8 cellular contexts compared by ENCODE assay signal in the genomic region with DNA sequence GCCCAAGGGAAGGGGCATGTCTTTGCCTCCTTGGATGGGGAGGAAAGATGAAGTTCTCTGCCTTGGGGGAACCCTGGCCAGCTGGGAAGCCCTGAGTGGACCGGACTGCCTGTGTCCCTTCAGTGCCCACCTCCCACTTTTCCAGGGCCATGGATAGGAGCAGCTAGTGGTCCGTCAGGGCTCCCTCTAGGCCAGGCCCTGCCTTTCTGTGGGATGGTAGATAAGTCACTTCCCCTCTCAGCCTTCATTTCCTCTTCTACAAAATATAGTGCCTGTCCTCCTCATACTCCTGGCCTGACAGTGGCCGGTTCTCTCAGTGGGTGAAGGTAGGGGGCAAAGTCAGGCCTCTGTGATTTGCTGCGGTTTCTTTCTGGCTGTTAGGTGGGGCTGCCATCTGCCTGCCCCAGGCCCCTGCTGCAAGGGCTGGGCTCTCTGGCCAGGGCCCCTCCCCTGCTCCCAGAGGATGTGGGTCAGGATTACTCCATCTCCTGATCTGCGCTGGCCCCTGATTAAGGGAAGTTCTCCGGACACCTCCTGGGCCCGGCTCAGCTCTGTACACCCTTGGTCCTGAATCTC. TPM values are rescaled to one million over a fixed set of nuclear protein-coding genes. Genes with fewer than 3 reads are reported as not detected.
A peak's percentile ranks its signal among the peaks of the same experiment; 100 is the strongest.
DNase-seq lines count a peak whose midpoint lies in the region; ATAC-seq and TF ChIP-seq lines count a peak whose summit lies in the region.

No MANE protein-coding gene starts in this region.

- H3K36me3 Mint-ChIP-seq in activated CD8-positive, alpha-beta T cell treated with anti-CD3 and anti-CD28 coated beads, Interleukin-2, amount 10 ng/mL, durations not matched to agents 7 days and 5 days (ENCODE audit: low read depth), result peaks cover 31% of the 10 kb centered on the region

- TF ChIP-seq POLR2A in gastrocnemius medialis (IDR thresholded peaks at IDR 0.05), result peak; percentile 29 to 35

- in situ Hi-C loops in gastrocnemius medialis (cut with MboI; ENCODE audit: low sequenced_read_pairs in 4 of 4), result loop anchor here in 1 of 4 donors (10.0 kb wide), 1 partner anchor 52 kb away; no protein-coding TSS in a partner anchor

- peaks cover 7% of the 10 kb centered on the region for H3K36me3 ChIP-seq in HUES6 (ENCODE audit: control insufficient read depth, insufficient read depth, low read length)
- no peaks in the 10 kb centered on the region for H3K36me3 ChIP-seq in gastrocnemius medialis

- H3K27me3 ChIP-seq in HUES6 (ENCODE audit: control insufficient read depth, insufficient read depth, low read length), result no peaks in the 10 kb centered on the region
- no peaks in the 10 kb centered on the region for H3K27me3 ChIP-seq in gastrocnemius medialis

- H3K9ac ChIP-seq in HUES6 (ENCODE audit: low read length), result peak overlapping the region; percentile 83

- DNase-seq in AG10803 (ENCODE audit: low read depth), result peak; percentile 61
- DNase-seq in activated CD8-positive, alpha-beta T cell treated with anti-CD3 and anti-CD28 coated beads, Interleukin-2, amount 10 ng/mL, durations not matched to agents 7 days and 5 days, result no peak
- DNase-seq in left cardiac atrium, result peak; percentile 81
- DNase-seq in gastrocnemius medialis, result peak; percentile 46 to 64

- CTCF ChIA-PET in activated CD8-positive, alpha-beta T cell treated with anti-CD3 and anti-CD28 coated beads, Interleukin-2, amount 10 ng/mL, durations not matched to agents 7 days and 5 days (lab: Charles Lee), result interaction anchor here (1.3 to 1.9 kb wide), 3 partner anchors 8 to 51 kb away, joined by 4 to 9 read pairs (median 5); no protein-coding TSS in a partner anchor

- H3K4me1 ChIP-seq in HUES6 (ENCODE audit: control insufficient read depth, insufficient read depth, low read length) (peaks cover 45% of the 10 kb centered on the region), gastrocnemius medialis (peaks cover 8 to 25% of the 10 kb centered on the region in 2 donors)

- H3K27ac ChIP-seq in HUES6 (ENCODE audit: low read depth, low read length) (no peak overlapping the region), gastrocnemius medialis (peak overlapping the region; percentile 84 to 95 (median 89))

- peak overlapping the region; percentile 90 for H3K27ac Mint-ChIP-seq in activated CD8-positive, alpha-beta T cell treated with anti-CD3 and anti-CD28 coated beads, Interleukin-2, amount 10 ng/mL, durations not matched to agents 7 days and 5 days

- ATAC-seq in activated CD8-positive, alpha-beta T cell treated with anti-CD3 and anti-CD28 coated beads, Interleukin-2, amount 10 ng/mL, durations not matched to agents 7 days and 5 days, result no peak
- peak in 1 of 2 donors; percentile 8 for ATAC-seq in left cardiac atrium
- peak in 1 of 2 donors; percentile 20 for ATAC-seq in gastrocnemius medialis
- ATAC-seq in GM18870 (IDR thresholded peaks at IDR 0.05; ENCODE audit: unreplicated experiment), result no peak
- no peak for ATAC-seq in HG03571 (IDR thresholded peaks at IDR 0.05; ENCODE audit: unreplicated experiment)
- ATAC-seq in GM19328 (IDR thresholded peaks at IDR 0.05; ENCODE audit: unreplicated experiment), result no peak

- no peaks in the 10 kb centered on the region for H3K27me3 Mint-ChIP-seq in activated CD8-positive, alpha-beta T cell treated with anti-CD3 and anti-CD28 coated beads, Interleukin-2, amount 10 ng/mL, durations not matched to agents 7 days and 5 days (ENCODE audit: low read depth)

- POLR2A ChIA-PET in activated CD8-positive, alpha-beta T cell treated with anti-CD3 and anti-CD28 coated beads, Interleukin-2, amount 10 ng/mL, durations not matched to agents 7 days and 5 days (lab: Charles Lee), result interaction anchor here (0.9 to 3.9 kb wide), 2 partner anchors 50 to 462 kb away, joined by 5 to 30 read pairs; partner anchors contain the start of gene RNU5B-1

- H3K9me3 ChIP-seq in HUES6 (ENCODE audit: control insufficient read depth, insufficient read depth, low read depth, low read length) (no peaks in the 10 kb centered on the region), gastrocnemius medialis (no peaks in the 10 kb centered on the region)

- TF ChIP-seq CTCF in AG10803 (conservative IDR thresholded peaks at IDR 0.05; ENCODE audit: low read length) (no peak), gastrocnemius medialis (IDR thresholded peaks at IDR 0.05 in 4 of 5, conservative IDR thresholded peaks at IDR 0.05 in 1 of 5) (no peak)

- H3K4me3 ChIP-seq in AG10803 (ENCODE audit: low read length), result peak overlapping the region; percentile 96
- H3K4me3 ChIP-seq in HUES6 (ENCODE audit: low read depth, low read length), result peak overlapping the region; percentile 89
- peak overlapping the region; percentile 66 to 92 (median 80) for H3K4me3 ChIP-seq in gastrocnemius medialis

- peak overlapping the region; percentile 90 for H3K4me3 Mint-ChIP-seq in activated CD8-positive, alpha-beta T cell treated with anti-CD3 and anti-CD28 coated beads, Interleukin-2, amount 10 ng/mL, durations not matched to agents 7 days and 5 days

- peaks cover 76% of the 10 kb centered on the region for H3K4me1 Mint-ChIP-seq in activated CD8-positive, alpha-beta T cell treated with anti-CD3 and anti-CD28 coated beads, Interleukin-2, amount 10 ng/mL, durations not matched to agents 7 days and 5 days (ENCODE audit: low read depth)

- no peaks in the 10 kb centered on the region for H3K9me3 Mint-ChIP-seq in activated CD8-positive, alpha-beta T cell treated with anti-CD3 and anti-CD28 coated beads, Interleukin-2, amount 10 ng/mL, durations not matched to agents 7 days and 5 days (ENCODE audit: insufficient read depth)

- intact Hi-C loops in left cardiac atrium (cut with DNase I) (loop anchor here (5.0 to 10.0 kb wide), 3 partner anchors 52 to 142 kb away; partner anchors contain the start of gene SPG21 (in 1 of the 2)), gastrocnemius medialis (cut with DNase I; ENCODE audit: low total_unique reads) (loop anchor here (5.0 kb wide), 2 partner anchors 49 to 149 kb away; no protein-coding TSS in a partner anchor)

RNA-seq across cellular contexts. Expression of gene PLEKHO2, which starts 1.4 kb away (rescaled TPM):
- 10 to 100 TPM; 25.8 to 26.4 TPM for total RNA-seq in activated CD8-positive, alpha-beta T cell treated with anti-CD3 and anti-CD28 coated beads, Interleukin-2, amount 10 ng/mL, durations not matched to agents 7 days and 5 days
- total RNA-seq in left cardiac atrium (10 to 100 TPM; 21.3 to 27.0 TPM), gastrocnemius medialis (1 to 10 TPM; 2.0 to 5.4 (median 3.3) TPM)

RNA-seq across cellular contexts. Expression of gene PIF1, which starts 17.6 kb away (rescaled TPM):
- total RNA-seq in activated CD8-positive, alpha-beta T cell treated with anti-CD3 and anti-CD28 coated beads, Interleukin-2, amount 10 ng/mL, durations not matched to agents 7 days and 5 days, result 10 to 100 TPM; 69.1 to 71.1 TPM
- total RNA-seq in left cardiac atrium, result under 1 TPM; 0.47 to 0.94 TPM
- total RNA-seq in gastrocnemius medialis, result under 1 TPM in 2 of 4 donors, not detected in 2; 0.17 to 0.26 TPM

Comparison
In these comparisons a context has a peak if more than half of its experiments do, and no peak if none do; other contexts are left out.
1. RNA of gene PIF1, which starts 17.6 kb away (total RNA-seq): 69.1 to 71.1 TPM in activated CD8-positive, alpha-beta T cell treated with anti-CD3 and anti-CD28 coated beads, Interleukin-2, amount 10 ng/mL, durations not matched to agents 7 days and 5 days; 0.47 to 0.94 TPM in left cardiac atrium and 0.17 to 0.26 TPM in gastrocnemius medialis; every median in the first group is over 10 times any median in the second.
2. Peak in every context shown above with its lines, with median percentiles within 50 percentile points of each other: H3K4me3 ChIP-seq.